ENCODE assay signal across 11 cellular contexts in genomic region chr10:71234970-71235681, GRCh38. TPM values are rescaled to one million over a fixed set of nuclear protein-coding genes. Genes with fewer than 3 reads are reported as not detected.
A peak's percentile ranks its signal among the peaks of the same experiment; 100 is the strongest.
DNase-seq lines count a peak whose midpoint lies in the region; ATAC-seq, FAIRE-seq and TF ChIP-seq lines count a peak whose summit lies in the region.
"Had no signal": no experiment of that assay in that cellular context is flagged by ENCODE, and none has a peak within 500 bp of the region (broad histone marks: within the 10 kb centered on the region; RNA-seq: fewer than 3 reads in every experiment).

No MANE protein-coding gene starts in this region.

- H3K36me3 ChIP-seq in small intestine (ENCODE audit: control insufficient read depth in 2 of 2, insufficient read depth in 2 of 2, low read length in 2 of 2), result no peaks in the 10 kb centered on the region

- DNase-seq in H4 (ENCODE audit: low spot score) (peak; percentile 81), cardiac fibroblast (ENCODE audit: low read depth in 2 of 2) (peak; percentile 69 to 87), left lobe of liver (ENCODE audit: low spot score) (no peak), small intestine (no peak)
- no peak for DNase-seq in stimulated activated CD4-positive, alpha-beta T cell treated with anti-CD3 and anti-CD28 coated beads, Interleukin-2, amount 100 ng/mL, for 48 hours
- DNase-seq: activated naive CD4-positive, alpha-beta T cell treated with Interleukin-2 at 50 U/mL for 16 hours; foreskin keratinocyte; NCI-H345 had no signal

- FAIRE-seq in small intestine (lab: Jason Lieb, UNC), result no peak

- H3K4me1 ChIP-seq in small intestine (ENCODE audit: control insufficient read depth in 2 of 2, insufficient read depth in 1 of 2, low read depth in 1 of 2, low read length in 1 of 2), result no peaks in the 10 kb centered on the region
- H3K4me1 ChIP-seq: foreskin keratinocyte had no signal

- no peak for TF ChIP-seq CTCF in cardiac fibroblast (IDR thresholded peaks at IDR 0.05; ENCODE audit: low read depth, low read length)

- WGBS in small intestine, 3 donors, result 32 to 36% (median 33%) methylated on average over 9 to 16 of the region's 16 CpGs

- H3K9me3 ChIP-seq in small intestine (ENCODE audit: control insufficient read depth, low read depth), result no peaks in the 10 kb centered on the region

- no peaks in the 10 kb centered on the region for H3K27me3 ChIP-seq in small intestine (ENCODE audit: control insufficient read depth in 2 of 2, insufficient read depth in 2 of 2, low read length in 2 of 2)

- H3K4me3 ChIP-seq in cardiac fibroblast (replicated peaks in 1 of 2; ENCODE audit: low read depth in 2 of 2, low read length in 2 of 2) (no peak overlapping the region), small intestine (ENCODE audit: low read depth in 1 of 2, low read length in 2 of 2) (no peak overlapping the region)

- peak overlapping the region; percentile 46 for H3K27ac ChIP-seq in temporal lobe (ENCODE audit: low read depth, low read length)
- H3K27ac ChIP-seq in small intestine (ENCODE audit: low read depth in 1 of 2, low read length in 1 of 2), result peak overlapping the region in 1 of 2 donors; percentile 50
- H3K27ac ChIP-seq: foreskin keratinocyte had no signal

- peak; percentile 58 for ATAC-seq in left lobe of liver
- no peak for ATAC-seq in HG02885 (IDR thresholded peaks at IDR 0.05; ENCODE audit: poor library complexity, unreplicated experiment)
- ATAC-seq in HG02588 (IDR thresholded peaks at IDR 0.05; ENCODE audit: unreplicated experiment), result no peak
- ATAC-seq: foreskin keratinocyte had no signal

RNA-seq across cellular contexts. Expression of gene UNC5B, which starts 22.8 kb away (rescaled TPM):
- 6.8 and 7.1 TPM in 2 replicates for total RNA-seq in H4 (2014; rRNA removed; shearing (Covaris generic))
- total RNA-seq in left lobe of liver (1.8 TPM), temporal lobe (4.2 TPM)
- 10 to 100 TPM in 1 of 3 donors, 1 to 10 TPM in 1, under 1 TPM in 1; 0.27 to 10.9 (median 2.5) TPM for polyA plus RNA-seq in small intestine

Comparison
In these comparisons a context has a peak if more than half of its experiments do, and no peak if none do; other contexts are left out.
1. DNase-seq: peak in H4 (single experiment) and cardiac fibroblast (2 of 2); none in left lobe of liver (single experiment), stimulated activated CD4-positive, alpha-beta T cell treated with anti-CD3 and anti-CD28 coated beads, Interleukin-2, amount 100 ng/mL, for 48 hours (0 of 2) and small intestine (single experiment).